In the genomic region with DNA sequence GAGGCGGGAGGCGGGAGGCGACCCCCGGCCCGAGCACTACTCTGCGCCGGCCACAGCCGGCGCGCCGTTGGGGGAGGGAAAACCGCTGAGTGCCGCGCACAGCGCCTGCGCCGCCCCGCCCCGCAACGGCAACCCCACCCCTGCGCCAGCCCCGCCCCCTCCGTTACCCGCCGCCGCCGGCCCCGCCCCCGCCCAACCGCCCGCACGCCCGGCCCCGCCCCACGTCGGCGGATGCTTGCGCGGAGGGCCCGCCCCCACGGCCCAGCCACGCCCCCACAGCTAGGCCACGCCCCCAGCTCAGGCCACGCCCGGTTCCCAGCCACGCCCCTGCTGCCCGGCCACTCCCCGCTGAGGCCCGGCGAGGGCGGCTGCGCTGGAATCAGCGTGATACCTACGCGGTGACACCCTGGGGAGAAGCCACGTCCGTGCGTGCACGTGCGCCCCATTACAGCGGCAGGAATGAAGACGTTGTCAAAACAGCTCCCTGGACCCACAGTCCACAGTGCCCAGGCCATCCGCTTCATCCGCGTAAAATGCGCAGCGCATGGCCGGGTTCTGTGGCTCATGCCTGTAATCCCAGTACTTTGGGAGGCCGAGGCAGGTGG, we compare ENCODE assay signal across 8 cellular contexts. TPM values are rescaled to one million over a fixed set of nuclear protein-coding genes. Genes with fewer than 3 reads are reported as not detected.
DNase-seq lines count a peak whose midpoint lies in the region; ATAC-seq, FAIRE-seq and TF ChIP-seq lines count a peak whose summit lies in the region.

TSS of gene TCFL5 (minus strand) at position 91 of the 605 bp plus-strand sequence. CDS start 152 bp downstream, outside the sequence.

- peak within 1 kb of the TSS; percentile 72 to 95 for H3K4me2 ChIP-seq in H1 (ENCODE audit: insufficient read depth in 1 of 2, low read depth in 2 of 2, low read length in 2 of 2)

- peak within 1 kb of the TSS; percentile 96 for H3K18ac ChIP-seq in H1 (ENCODE audit: extremely low read depth, low read length)

- H2BK15ac ChIP-seq in H1 (ENCODE audit: low read length), result no peak within 1 kb of the TSS

- H3K79me1 ChIP-seq in H1 (ENCODE audit: low read depth, low read length), result peaks cover 5% of the 10 kb centered on the region; the same call in 1 of the 2 replicates

- peaks cover 0 to 14% of the 10 kb centered on the region in 2 experiments; a peak in 2 of 4 replicates for H3K79me2 ChIP-seq in H1 (ENCODE audit: control insufficient read depth in 1 of 2, insufficient read depth in 2 of 2, low read length in 2 of 2)

- TF ChIP-seq CTCF in AG10803 (conservative IDR thresholded peaks at IDR 0.05; ENCODE audit: low read length), result no peak
- TF ChIP-seq CTCF in H1 (IDR thresholded peaks at IDR 0.05; ENCODE audit: control extremely low read depth in 1 of 3, insufficient read depth in 1 of 3, low read depth in 1 of 3, low read length in 3 of 3), result no peak

- H4K5ac ChIP-seq in H1 (ENCODE audit: insufficient read length, low read depth, low read length), result no peak within 1 kb of the TSS

- H2BK12ac ChIP-seq in H1 (ENCODE audit: low read depth, low read length), result no peak within 1 kb of the TSS

- peaks cover 0 to 7% (median 4%) of the 10 kb centered on the region in 4 experiments; a peak in 5 of 7 replicates for H3K27me3 ChIP-seq in H1 (replicated peaks in 1 of 4; ENCODE audit: control insufficient read depth in 3 of 4, extremely low read depth in 1 of 4, insufficient read depth in 3 of 4, low read length in 3 of 4)

- no peaks in the 10 kb centered on the region; a peak in 1 of 4 replicates for H3K9me3 ChIP-seq in H1 (ENCODE audit: insufficient read depth in 2 of 2, low read depth in 1 of 2, low read length in 1 of 2)

- H3K27ac ChIP-seq in H1 (ENCODE audit: low read depth, low read length), result peak within 1 kb of the TSS; percentile 57; the same call in 1 of the 2 replicates

- H4K91ac ChIP-seq in H1 (replicated peaks; ENCODE audit: insufficient read length, low read length), result no peak within 1 kb of the TSS

- peak within 1 kb of the TSS; percentile 84; the same call in 1 of the 2 replicates for H2AFZ ChIP-seq in H1 (ENCODE audit: low read length)

- 37% methylated on average over 18 of the region's 69 CpGs; no CpG with 5 or more reads in 1 of the 2 experiments for WGBS in H1 (ENCODE audit: extremely low coverage in 1 of 2, insufficient coverage in 1 of 2, insufficient read length in 1 of 2, insufficient replicate concordance in 2 of 2, low coverage in 1 of 2, low lambda C conversion rate in 2 of 2, missing lambda C conversion rate in 1 of 2), 2 experiments

- no peak for TF ChIP-seq RAD21 in H1 (IDR thresholded peaks at IDR 0.05 in 1 of 2, conservative IDR thresholded peaks at IDR 0.05 in 1 of 2; ENCODE audit: low read depth in 2 of 2, low read length in 2 of 2)

- H3K56ac ChIP-seq in H1 (replicated peaks; ENCODE audit: insufficient read length, low read depth, low read length), result no peak within 1 kb of the TSS

- peaks cover 8% of the 10 kb centered on the region; the same call in 1 of the 2 replicates for H3K23me2 ChIP-seq in H1 (ENCODE audit: low read depth, low read length)

- no peak for TF ChIP-seq POLR2A in H1 (IDR thresholded peaks at IDR 0.05; ENCODE audit: control extremely low read depth in 1 of 2, low read depth in 2 of 2, low read length in 2 of 2)

- no peak within 1 kb of the TSS for H2BK20ac ChIP-seq in H1 (ENCODE audit: low read length)

- no peak within 1 kb of the TSS for H2AK5ac ChIP-seq in H1 (ENCODE audit: low read depth, low read length)

- H2BK5ac ChIP-seq in H1 (ENCODE audit: low read depth, low read length), result no peak within 1 kb of the TSS; the same call in 1 of the 2 replicates

- no peak within 1 kb of the TSS for H3K23ac ChIP-seq in H1 (ENCODE audit: insufficient read length)

- CTCF ChIA-PET in H1 (lab: Charles Lee; ENCODE audit: partially characterized antibody), result interaction anchor here (0.7 to 2.0 kb wide), 3 partner anchors 13 to 89 kb away, joined by 4 to 7 read pairs (median 4); no protein-coding TSS in a partner anchor

- H3K4me3 ChIP-seq in AG10803 (ENCODE audit: low read length) (peak within 1 kb of the TSS; percentile 67), H1 (ENCODE audit: extremely low read depth in 1 of 4, insufficient read depth in 2 of 4, low read depth in 3 of 4, low read length in 4 of 4) (peak within 1 kb of the TSS; percentile 39 to 60 (median 52))

- H3K4me1 ChIP-seq in H1 (replicated peaks in 1 of 4; ENCODE audit: control insufficient read depth in 3 of 4, insufficient read depth in 4 of 4, low read length in 3 of 4), result peaks cover 3 to 18% (median 13%) of the 10 kb centered on the region in 4 experiments

- no peak for TF ChIP-seq EP300 in H1 (IDR thresholded peaks at IDR 0.05; ENCODE audit: borderline replicate concordance in 1 of 2, low read depth in 2 of 2, low read length in 2 of 2)

- peak; percentile 68 for ATAC-seq in GM19043 (IDR thresholded peaks at IDR 0.05; ENCODE audit: low read depth, unreplicated experiment)
- ATAC-seq in HG03457 (IDR thresholded peaks at IDR 0.05; ENCODE audit: unreplicated experiment), result peak; percentile 44

- peak within 1 kb of the TSS; percentile 85 for H3K4ac ChIP-seq in H1 (replicated peaks; ENCODE audit: insufficient read length, low read depth, low read length)

- H3K14ac ChIP-seq in H1 (ENCODE audit: insufficient read length), result no peak within 1 kb of the TSS

- H4K8ac ChIP-seq in H1 (ENCODE audit: extremely low read depth, insufficient read depth, low read length), result peak within 1 kb of the TSS; percentile 97

- peak within 1 kb of the TSS in 3 of 4 experiments; percentile 70 to 92 (median 80); a peak in 5 of 7 replicates for H3K9ac ChIP-seq in H1 (replicated peaks in 1 of 4; ENCODE audit: extremely low read depth in 1 of 4, low read depth in 3 of 4, low read length in 3 of 4)

- POLR2A ChIA-PET in H1 (lab: Charles Lee; ENCODE audit: partially characterized antibody), result interaction anchor here (0.6 to 2.3 kb wide), 13 partner anchors 11 to 148 kb away, joined by 3 to 9 read pairs (median 4); partner anchors contain the start of genes COL9A3 and GID8

- peaks cover 4 to 7% (median 6%) of the 10 kb centered on the region in 4 experiments; a peak in 6 of 8 replicates for H3K36me3 ChIP-seq in H1 (ENCODE audit: control insufficient read depth in 2 of 4, insufficient read depth in 4 of 4, low read length in 3 of 4)

- H4K20me1 ChIP-seq in H1 (replicated peaks in 1 of 2; ENCODE audit: control insufficient read depth in 1 of 2, insufficient read depth in 2 of 2, low read length in 2 of 2), result peaks cover 0 to 11% of the 10 kb centered on the region in 2 experiments

- no peak within 1 kb of the TSS for H2BK120ac ChIP-seq in H1 (replicated peaks; ENCODE audit: low read depth, low read length)

- DNase-seq in AG10803 (ENCODE audit: low read depth) (peak; percentile 79), NOMO-1 (lab: John Stamatoyannopoulos, UW; ENCODE audit: unreplicated experiment in 2 of 2) (peak; percentile 74 to 84), H1 (ENCODE audit: low read depth in 1 of 2, low spot score in 2 of 2) (peak in 1 of 2 experiments; percentile 99), mesenteric fat pad (ENCODE audit: low spot score) (peak; percentile 98)
- DNase-seq in activated CD8-positive, alpha-beta memory T cell treated with anti-CD3 and anti-CD28 coated beads for 48 hours (ENCODE audit: low read depth in 2 of 3, low spot score in 2 of 3), result peak; percentile 90 to 99 (median 97)
- DNase-seq in stimulated activated CD8-positive, alpha-beta memory T cell treated with anti-CD3 and anti-CD28 coated beads, Interleukin-15, amount 100 ng/mL, for 24 hours (ENCODE audit: low read depth), result peak; percentile 99

- no peak for FAIRE-seq in H1 (lab: Jason Lieb, UNC)

TF ChIP-seq in H1, 55 proteins besides CTCF, POLR2A, EP300 and RAD21 (continues in another document):
- TF ChIP-seq GTF2F1 (IDR thresholded peaks at IDR 0.05; ENCODE audit: borderline replicate concordance, low read depth, low read length) (no peak), BRCA1 (IDR thresholded peaks at IDR 0.05; ENCODE audit: low read depth, low read length) (no peak), CREB1 (IDR thresholded peaks at IDR 0.05) (0 out of 2 replicates have a peak, but pooled peaks have one; percentile 19), TAF1 (IDR thresholded peaks at IDR 0.05; ENCODE audit: low read depth, low read length) (0 out of 2 replicates have a peak, but pooled peaks have one; percentile 31), HDAC6 (IDR thresholded peaks at IDR 0.05; ENCODE audit: low read depth, low read length) (no peak), MAX (IDR thresholded peaks at IDR 0.05) (peak; percentile 87), KDM1A (IDR thresholded peaks at IDR 0.05; ENCODE audit: borderline replicate concordance, low read length) (0 out of 2 replicates have a peak, but pooled peaks have one; percentile 10), NANOG (IDR thresholded peaks at IDR 0.05; ENCODE audit: insufficient read depth, low read depth, low read length, poor library complexity, severe bottlenecking) (peak; percentile 1), ASH2L (IDR thresholded peaks at IDR 0.05; ENCODE audit: low read length) (peak; percentile 16), EZH2 (IDR thresholded peaks at IDR 0.05; ENCODE audit: low read depth, low read length, severe bottlenecking) (no peak), JUND (IDR thresholded peaks at IDR 0.05; ENCODE audit: low read length) (no peak), HDAC2 (IDR thresholded peaks at IDR 0.05; ENCODE audit: borderline replicate concordance in 1 of 2, low read depth in 2 of 2, low read length in 2 of 2) (0 out of 4 replicates have a peak, but pooled peaks of 1 of the 2 experiments have one; percentile 50)
- TF ChIP-seq, protein P1, sequence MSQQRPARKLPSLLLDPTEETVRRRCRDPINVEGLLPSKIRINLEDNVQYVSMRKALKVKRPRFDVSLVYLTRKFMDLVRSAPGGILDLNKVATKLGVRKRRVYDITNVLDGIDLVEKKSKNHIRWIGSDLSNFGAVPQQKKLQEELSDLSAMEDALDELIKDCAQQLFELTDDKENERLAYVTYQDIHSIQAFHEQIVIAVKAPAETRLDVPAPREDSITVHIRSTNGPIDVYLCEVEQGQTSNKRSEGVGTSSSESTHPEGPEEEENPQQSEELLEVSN (IDR thresholded peaks at IDR 0.05), result peak; percentile 74

RNA-seq across cellular contexts. Expression of gene TCFL5, which starts in this region (rescaled TPM):
- 15.0 and 15.6 TPM in 2 replicates for total RNA-seq in H1 (2021; fragmentation: NEBNext Ultra II Directional; extraction: Animal tissue kit (Norgen Biotek cat#: 25700))
- 4.4 and 6.2 TPM in 2 replicates for polyA plus RNA-seq in H1 (2011; rRNA removed)
- 8.6 TPM for polyA plus RNA-seq in H1 (2011; cell fraction: cytosol; rRNA removed)
- 8.7 TPM for polyA plus RNA-seq in H1 (2011; cell fraction: nucleus; rRNA removed)
- polyA plus RNA-seq in H1 (2012, experiment 1 of 2), result 9.0 to 10.3 TPM (median 10.0 TPM) in 4 replicates
- 4.7 TPM for polyA plus RNA-seq in H1 (2012, experiment 2 of 2)
- polyA plus RNA-seq in H1 (2013, experiment 1 of 2), result 10.2 TPM
- 9.9 TPM for polyA plus RNA-seq in H1 (2013, experiment 2 of 2)
- 5.1 and 5.4 TPM in 2 replicates for polyA minus RNA-seq in H1 (2011; rRNA and poly(A)+ RNA removed)
- polyA minus RNA-seq in H1 (2011; cell fraction: cytosol; rRNA and poly(A)+ RNA removed), result 6.5 TPM
- polyA minus RNA-seq in H1 (2011; cell fraction: nucleus; rRNA and poly(A)+ RNA removed), result 7.9 TPM
- total RNA-seq in mesenteric fat pad, result 10.1 TPM
